ENCODE assay signal across 24 cellular contexts in the genomic region with DNA sequence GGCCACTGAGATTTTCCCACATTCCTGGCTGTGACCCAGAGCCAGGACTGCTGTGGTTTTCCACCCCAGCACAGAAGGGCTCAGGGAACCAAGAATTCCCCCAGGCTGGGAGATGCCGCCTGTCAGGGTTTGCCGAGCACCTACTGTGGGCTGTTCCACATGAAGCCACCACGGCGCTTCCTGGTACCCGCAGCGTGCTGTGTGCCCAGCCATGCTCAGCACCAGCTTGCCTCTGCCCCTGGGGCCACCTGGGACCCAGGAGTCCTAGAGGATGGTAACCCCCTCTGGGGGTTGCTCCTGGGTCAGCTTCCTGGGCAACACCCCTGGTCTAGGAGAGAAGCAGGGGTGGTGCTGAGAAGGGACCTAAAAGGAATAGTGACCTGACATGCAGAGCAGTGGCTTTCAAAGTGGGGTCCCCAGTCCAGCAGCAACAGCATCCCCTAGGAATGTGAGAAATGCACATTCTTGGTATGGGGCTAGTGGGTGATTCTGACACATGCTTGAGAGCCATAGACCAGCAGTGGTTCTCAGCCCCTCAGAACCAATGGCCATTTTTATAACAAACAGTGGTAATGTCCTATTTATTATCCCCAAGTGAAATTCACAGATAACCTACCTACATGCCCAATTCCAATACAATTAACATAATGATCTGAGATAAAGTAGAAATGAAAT. TPM values are rescaled to one million over a fixed set of nuclear protein-coding genes. Genes with fewer than 3 reads are reported as not detected.
A peak's percentile ranks its signal among the peaks of the same experiment; 100 is the strongest.
DNase-seq lines count a peak whose midpoint lies in the region; ATAC-seq and TF ChIP-seq lines count a peak whose summit lies in the region.
"Had no signal": no experiment of that assay in that cellular context is flagged by ENCODE, and none has a peak within 500 bp of the region (broad histone marks: within the 10 kb centered on the region; RNA-seq: fewer than 3 reads in every experiment).

No MANE protein-coding gene starts in this region.

- H3K27me3 Mint-ChIP-seq in endothelial cell (ENCODE audit: unreplicated experiment) (peaks cover 5% of the 10 kb centered on the region), osteocyte (ENCODE audit: unreplicated experiment) (peaks cover 16% of the 10 kb centered on the region)
- H3K27me3 Mint-ChIP-seq: activated T-cell treated with anti-CD3 and anti-CD28 coated beads, Interleukin-2, amount 50 U/mL, for 24 hours had no signal

- no peaks in the 10 kb centered on the region for H3K36me3 ChIP-seq in BLaER1
- peaks cover 0 to 15% of the 10 kb centered on the region in 2 donors for H3K36me3 ChIP-seq in psoas muscle (ENCODE audit: insufficient read depth in 1 of 2, low read depth in 1 of 2)
- H3K36me3 ChIP-seq: neural progenitor cell, prostate gland, upper lobe of right lung had no signal

- no peak overlapping the region for H3K27ac ChIP-seq in BLaER1
- no peak overlapping the region for H3K27ac ChIP-seq in psoas muscle
- H3K27ac ChIP-seq: hepatocyte, neural progenitor cell, prostate gland, upper lobe of right lung had no signal

- H4K20me1 ChIP-seq in BLaER1 = no peaks in the 10 kb centered on the region

- DNase-seq in D341Med (ENCODE audit: low spot score) = peak; percentile 2
- DNase-seq in endothelial cell (ENCODE audit: low spot score) = no peak
- peak; percentile 75 for DNase-seq in osteocyte (ENCODE audit: extremely low spot score, unreplicated experiment)
- DNase-seq in psoas muscle = no peak
- DNase-seq in DMS 273 (lab: John Stamatoyannopoulos, UW; ENCODE audit: unreplicated experiment) = no peak
- no peak for DNase-seq in activated CD4-positive, alpha-beta T cell treated with anti-CD3 and anti-CD28 coated beads for 48 hours
- DNase-seq: activated CD4-positive, CD25-positive, alpha-beta regulatory T cell treated with anti-CD3 and anti-CD28 coated beads, Interleukin-2, amount 50 U/mL, for 72 hours; activated T-cell treated with anti-CD3 and anti-CD28 coated beads, Interleukin-2, amount 50 U/mL, for 24 hours; C1 segment of cervical spinal cord; caudate nucleus; cortex of kidney; foreskin melanocyte; left cardiac atrium; mesendoderm; NCI-H1694; SIG-M5; upper lobe of right lung had no signal

- H3K4me1 ChIP-seq in BLaER1 (peaks cover 16% of the 10 kb centered on the region), psoas muscle (peaks cover 53% of the 10 kb centered on the region)
- H3K4me1 ChIP-seq: neural progenitor cell, prostate gland had no signal

- H3K9ac ChIP-seq in BLaER1 = no peak overlapping the region
- H3K9ac ChIP-seq: neural progenitor cell had no signal

- H3K4me3 ChIP-seq in BLaER1 = no peak overlapping the region
- no peak overlapping the region for H3K4me3 ChIP-seq in psoas muscle
- H3K4me3 ChIP-seq: hepatocyte, neural progenitor cell, prostate gland, upper lobe of right lung had no signal

- H3K27ac Mint-ChIP-seq in endothelial cell (ENCODE audit: unreplicated experiment) (peak overlapping the region; percentile 21), osteocyte (ENCODE audit: unreplicated experiment) (no peak overlapping the region)
- H3K27ac Mint-ChIP-seq: activated T-cell treated with anti-CD3 and anti-CD28 coated beads, Interleukin-2, amount 50 U/mL, for 24 hours; neural progenitor cell; T-helper 2 cell treated with Interferon-gamma antibody and Interleukin-4, amounts not matched to agents 5 μg/mL and 100 μg/mL, for 36 hours had no signal

- ATAC-seq in psoas muscle (no peak), GM18909 (IDR thresholded peaks at IDR 0.05; ENCODE audit: poor library complexity, unreplicated experiment) (no peak)
- ATAC-seq: left cardiac atrium; stimulated activated effector memory CD8-positive, alpha-beta T cell treated with anti-CD3 and anti-CD28 coated beads, Interleukin-12 subunit alpha, Interleukin-12 subunit beta, amount 100 ng/mL, for 72 hours; upper lobe of right lung had no signal

- H3K27me3 ChIP-seq in BLaER1 (no peaks in the 10 kb centered on the region), psoas muscle (ENCODE audit: insufficient read depth in 3 of 3, low read length in 2 of 3) (no peaks in the 10 kb centered on the region)
- H3K27me3 ChIP-seq: hepatocyte, upper lobe of right lung had no signal

- peaks cover 24% of the 10 kb centered on the region for H3K36me3 Mint-ChIP-seq in endothelial cell (ENCODE audit: low read depth, unreplicated experiment)
- no peaks in the 10 kb centered on the region for H3K36me3 Mint-ChIP-seq in osteocyte (ENCODE audit: unreplicated experiment)
- H3K36me3 Mint-ChIP-seq: neural progenitor cell had no signal

- H3K9me3 Mint-ChIP-seq in endothelial cell (ENCODE audit: unreplicated experiment) = no peaks in the 10 kb centered on the region
- H3K9me3 Mint-ChIP-seq in osteocyte (ENCODE audit: unreplicated experiment) = no peaks in the 10 kb centered on the region
- H3K9me3 Mint-ChIP-seq: activated T-cell treated with anti-CD3 and anti-CD28 coated beads, Interleukin-2, amount 50 U/mL, for 24 hours; neural progenitor cell; stimulated activated effector memory CD8-positive, alpha-beta T cell treated with anti-CD3 and anti-CD28 coated beads, Interleukin-12 subunit alpha, Interleukin-12 subunit beta, amount 100 ng/mL, for 72 hours; T-helper 2 cell treated with Interferon-gamma antibody and Interleukin-4, amounts not matched to agents 5 μg/mL and 100 μg/mL, for 36 hours had no signal

- H3K9me3 ChIP-seq in BLaER1 = no peaks in the 10 kb centered on the region
- no peaks in the 10 kb centered on the region for H3K9me3 ChIP-seq in psoas muscle
- H3K9me3 ChIP-seq: prostate gland, upper lobe of right lung had no signal

- 95 to 100% (median 96%) methylated on average over 6 of the region's 6 CpGs for WGBS in psoas muscle, 3 donors

- H3K4me3 Mint-ChIP-seq in endothelial cell (ENCODE audit: unreplicated experiment) = no peak overlapping the region
- no peak overlapping the region for H3K4me3 Mint-ChIP-seq in osteocyte (ENCODE audit: unreplicated experiment)
- H3K4me3 Mint-ChIP-seq: activated T-cell treated with anti-CD3 and anti-CD28 coated beads, Interleukin-2, amount 50 U/mL, for 24 hours; neural progenitor cell; stimulated activated effector memory CD8-positive, alpha-beta T cell treated with anti-CD3 and anti-CD28 coated beads, Interleukin-12 subunit alpha, Interleukin-12 subunit beta, amount 100 ng/mL, for 72 hours; T-helper 2 cell treated with Interferon-gamma antibody and Interleukin-4, amounts not matched to agents 5 μg/mL and 100 μg/mL, for 36 hours had no signal

- intact Hi-C loops in psoas muscle (cut with DNase I) = loop anchor here (5.0 to 10.0 kb wide), 2 partner anchors 67 to 270 kb away; no protein-coding TSS in a partner anchor

- TF ChIP-seq CTCF in endothelial cell (IDR thresholded peaks at IDR 0.05; ENCODE audit: unreplicated experiment) = no peak
- no peak for TF ChIP-seq CTCF in osteocyte (IDR thresholded peaks at IDR 0.05)
- TF ChIP-seq CTCF in psoas muscle (IDR thresholded peaks at IDR 0.05) = no peak

- H3K4me1 Mint-ChIP-seq in endothelial cell (ENCODE audit: unreplicated experiment) (peaks cover 16% of the 10 kb centered on the region), osteocyte (ENCODE audit: unreplicated experiment) (peaks cover 5% of the 10 kb centered on the region)

- H3K4me2 ChIP-seq in BLaER1 = peak overlapping the region; percentile 41
- H3K4me2 ChIP-seq: hepatocyte, neural progenitor cell had no signal

RNA-seq across cellular contexts. Expression of a gene that starts 53.4 kb away (rescaled TPM):
- total RNA-seq in endothelial cell (ENCODE audit: unreplicated experiment) (195 TPM), osteocyte (0.94 TPM in 1 of 2 replicates, not detected in the other), psoas muscle (10 to 100 TPM in 1 of 4 donors, 1 to 10 TPM in 3; 6.3 to 35.0 (median 8.6) TPM)
- polyA plus RNA-seq in psoas muscle = 10 to 100 TPM; 10.7 to 11.7 (median 11.6) TPM

Comparison
In these comparisons a context has a peak if more than half of its experiments do, and no peak if none do; other contexts are left out.
1. DNase-seq: peak in D341Med (single experiment) and osteocyte (single experiment); none in endothelial cell (single experiment), psoas muscle (0 of 2), DMS 273 (single experiment) and activated CD4-positive, alpha-beta T cell treated with anti-CD3 and anti-CD28 coated beads for 48 hours (single experiment).